ENCODE assay signal across 1 cellular context in the genomic region with DNA sequence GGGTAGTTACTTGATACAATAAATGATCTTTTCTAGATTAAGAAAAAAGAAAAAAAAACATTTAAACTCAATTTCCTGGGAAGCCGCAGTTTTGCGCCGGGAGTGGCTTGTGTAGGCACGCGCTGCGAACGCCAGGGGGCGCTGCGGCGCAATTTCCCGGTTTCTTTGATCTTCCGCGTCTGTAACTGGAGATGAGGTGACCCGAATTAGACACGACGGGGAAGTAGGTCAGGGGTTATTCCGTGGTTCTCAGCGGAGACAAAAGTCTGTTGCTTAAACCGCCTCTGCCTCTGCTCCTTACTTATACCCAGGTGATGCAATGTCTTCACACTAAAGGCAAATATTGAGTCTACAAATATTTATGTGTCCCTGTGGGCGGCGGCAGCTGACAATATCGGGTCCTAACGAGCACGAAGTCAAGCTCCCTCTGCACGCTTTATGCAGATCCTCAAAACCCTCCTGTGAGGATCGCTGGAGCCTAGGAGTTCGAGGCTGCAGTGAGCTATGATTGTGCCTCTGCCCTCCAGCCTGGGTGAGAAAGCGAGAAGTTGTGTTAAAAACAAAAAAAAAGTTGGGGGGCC.
TF ChIP-seq lines count a peak whose summit lies in the region.

No MANE protein-coding gene starts in this region.

TF ChIP-seq in GM12878, 131 proteins besides CTCF, POLR2A, EP300 and RAD21 (continued from another document):
- TF ChIP-seq EGR1 (IDR thresholded peaks at IDR 0.05; ENCODE audit: borderline replicate concordance in 1 of 2, low read depth in 2 of 2, low read length in 2 of 2), result 0 out of 3 replicates have a peak, but pooled peaks of 1 of the 2 experiments have one; percentile 29
- no peak for TF ChIP-seq SIN3A (IDR thresholded peaks at IDR 0.05; ENCODE audit: low read depth, low read length)
- TF ChIP-seq RCOR1 (conservative IDR thresholded peaks at IDR 0.05; ENCODE audit: low read depth, low read length), result 0 out of 2 replicates have a peak, but pooled peaks have one; percentile 73
- no peak for TF ChIP-seq ZBTB11 (CRISPR knock-in tag; IDR thresholded peaks at IDR 0.05)
- TF ChIP-seq CBX5 (IDR thresholded peaks at IDR 0.05; ENCODE audit: low read depth), result 0 out of 2 replicates have a peak, but pooled peaks have one; percentile 83
- 0 out of 2 replicates have a peak, but pooled peaks have one; percentile 34 for TF ChIP-seq PAX5 (IDR thresholded peaks at IDR 0.05; ENCODE audit: borderline replicate concordance, low read depth, low read length)
- TF ChIP-seq POLR2AphosphoS5 (IDR thresholded peaks at IDR 0.05; ENCODE audit: low read length), result no peak
- TF ChIP-seq RB1 (IDR thresholded peaks at IDR 0.05; ENCODE audit: borderline replicate concordance), result 0 out of 2 replicates have a peak, but pooled peaks have one; percentile 45
- peak; percentile 76; the same call in 1 of the 2 replicates for TF ChIP-seq MEF2A (IDR thresholded peaks at IDR 0.05; ENCODE audit: insufficient read depth, low read depth, low read length)
- TF ChIP-seq NR2F1 (conservative IDR thresholded peaks at IDR 0.05), result peak; percentile 95
- TF ChIP-seq CREM (IDR thresholded peaks at IDR 0.05; ENCODE audit: low read depth), result peak; percentile 73
